1 cellular context compared by ENCODE assay signal in genomic region chrX:43880439-43880838, GRCh38.
A peak's percentile ranks its signal among the peaks of the same experiment; 100 is the strongest.
TF ChIP-seq lines count a peak whose summit lies in the region.

No MANE protein-coding gene starts in this region.

TF ChIP-seq in HCT116, 20 proteins besides CTCF, POLR2A, EP300 and RAD21 (continued from another document):
- no peak for TF ChIP-seq ZBTB33 (IDR thresholded peaks at IDR 0.05; ENCODE audit: extremely low read depth, insufficient replicate concordance, low read length)
- no peak for TF ChIP-seq EZH2phosphoT487 (IDR thresholded peaks at IDR 0.05; ENCODE audit: borderline replicate concordance)
- 0 out of 2 replicates have a peak, but pooled peaks have one; percentile 34 for TF ChIP-seq SIN3A (IDR thresholded peaks at IDR 0.05; ENCODE audit: low read depth)
- peak; percentile 33; the same call in 1 of the 2 replicates for TF ChIP-seq EGR1 (IDR thresholded peaks at IDR 0.05; ENCODE audit: low read depth)
- no peak for TF ChIP-seq ZNF274 (IDR thresholded peaks at IDR 0.05; ENCODE audit: low read depth, low read length)
- TF ChIP-seq FOSL1 (IDR thresholded peaks at IDR 0.05; ENCODE audit: low read depth), result peak; percentile 89
